Comparison of ENCODE assay signal across 17 cellular contexts in genomic region chr20:19003759-19004336, GRCh38.
"Had no signal": no experiment of that assay in that cellular context is flagged by ENCODE, and none has a peak within 500 bp of the region (broad histone marks: within the 10 kb centered on the region; RNA-seq: fewer than 3 reads in every experiment).

No MANE protein-coding gene starts in this region.

- DNase-seq: activated CD4-positive, alpha-beta T cell treated with anti-CD3 and anti-CD28 coated beads for 1 hour; activated CD4-positive, alpha-beta T cell treated with anti-CD3 and anti-CD28 coated beads, Interleukin-2, amount 50 U/mL, for 4 hours; activated gamma-delta T cell; activated T-cell treated with anti-CD3 and anti-CD28 coated beads, Interleukin-2, amount 50 U/mL, for 72 hours; cerebellar nuclear complex; effector CD4-positive, alpha-beta T cell; immature natural killer cell; left ventricle myocardium superior; naive thymus-derived CD4-positive, alpha-beta T cell; pancreas; right lobe of liver; stimulated activated CD4-positive, alpha-beta T cell treated with anti-CD3 and anti-CD28 coated beads, Interleukin-4, amount 100 ng/mL, for 4 hours; upper lobe of right lung; WERI-Rb-1 had no signal

- ATAC-seq: activated T-cell treated with anti-CD3 and anti-CD28 coated beads, Interleukin-2, amount 50 U/mL, for 72 hours; left ventricle myocardium superior; naive thymus-derived CD4-positive, alpha-beta T cell; pancreas; right lobe of liver; stimulated activated memory B cell treated with anti-CD40 and anti-IgM and Interleukin-4, amounts not matched to agents 10 μg/mL and 1 μg/mL and 100 μg/mL, for 72 hours; upper lobe of right lung had no signal

- H3K27ac ChIP-seq: pancreas, right lobe of liver, thoracic aorta, upper lobe of right lung, WERI-Rb-1 had no signal

- H3K9me3 ChIP-seq: pancreas, right lobe of liver, thoracic aorta, upper lobe of right lung had no signal

- H3K4me3 ChIP-seq: pancreas, right lobe of liver, smooth muscle cell, thoracic aorta, upper lobe of right lung had no signal

- H3K4me1 ChIP-seq: pancreas, right lobe of liver, upper lobe of right lung had no signal

- H3K27me3 ChIP-seq: pancreas, right lobe of liver, upper lobe of right lung had no signal

- H3K36me3 ChIP-seq: pancreas, right lobe of liver, thoracic aorta, upper lobe of right lung, WERI-Rb-1 had no signal

- H3K4me2 ChIP-seq: smooth muscle cell had no signal
